Comparison of ENCODE assay signal across 8 cellular contexts in genomic region chr10:120423350-120424197, GRCh38. TPM values are rescaled to one million over a fixed set of nuclear protein-coding genes. Genes with fewer than 3 reads are reported as not detected.
DNase-seq lines count a peak whose midpoint lies in the region; ATAC-seq and TF ChIP-seq lines count a peak whose summit lies in the region.

No MANE protein-coding gene starts in this region.

- H3K4me1 ChIP-seq in heart right ventricle: no peaks in the 10 kb centered on the region

- CTCF ChIA-PET in MCF 10A (lab: Yijun Ruan, JAX): interaction anchor here (0.5 to 5.6 kb wide), 57 partner anchors 9 to 491 kb away, joined by 3 to 178 read pairs (median 4); no protein-coding TSS in a partner anchor

- no peak overlapping the region for H3K4me3 Mint-ChIP-seq in MCF 10A (ENCODE audit: unreplicated experiment)

- POLR2A ChIA-PET in MCF 10A (lab: Yijun Ruan, JAX): interaction anchor here (0.6 to 1.4 kb wide), 2 partner anchors 10 to 428 kb away, joined by 3 to 6 read pairs; no protein-coding TSS in a partner anchor

- H3K36me3 Mint-ChIP-seq in MCF 10A (ENCODE audit: insufficient read depth, unreplicated experiment): no peaks in the 10 kb centered on the region

- no peak for ATAC-seq in heart right ventricle
- ATAC-seq in Right ventricle myocardium inferior: no peak
- peak; percentile 14 for ATAC-seq in HG02610 (IDR thresholded peaks at IDR 0.05; ENCODE audit: unreplicated experiment)
- ATAC-seq in left lobe of liver: peak; percentile 93

- peaks cover 5% of the 10 kb centered on the region for H3K27me3 Mint-ChIP-seq in MCF 10A (ENCODE audit: insufficient read depth, unreplicated experiment)

- peak; percentile 26 to 78 (median 68) for TF ChIP-seq CTCF in heart right ventricle (IDR thresholded peaks at IDR 0.05)
- peak; percentile 91 for TF ChIP-seq CTCF in MCF 10A (IDR thresholded peaks at IDR 0.05; ENCODE audit: unreplicated experiment)

- BruUV-seq in MCF 10A (replicated peaks; lab: Mats Ljungman, UMichigan): no TSS peak

- no peak overlapping the region for H3K27ac ChIP-seq in heart right ventricle

- no peaks in the 10 kb centered on the region for H3K36me3 ChIP-seq in heart right ventricle

- 58 to 63% methylated on average over 8 of the region's 8 CpGs for WGBS in heart right ventricle, 2 donors

- peaks cover 0 to 9% (median 0%) of the 10 kb centered on the region in 11 donors for H3K9me3 ChIP-seq in heart right ventricle

- DNase-seq in heart right ventricle: peak; percentile 6 to 12
- DNase-seq in Right ventricle myocardium inferior (ENCODE audit: missing footprints): no peak
- peak; percentile 23 to 36 for DNase-seq in NOMO-1 (lab: John Stamatoyannopoulos, UW; ENCODE audit: unreplicated experiment in 2 of 2)
- peak; percentile 70 for DNase-seq in MCF 10A (ENCODE audit: unreplicated experiment)
- no peak for DNase-seq in left lobe of liver (ENCODE audit: low spot score)
- DNase-seq in superior temporal gyrus (ENCODE audit: extremely low spot score): peak; percentile 80
- DNase-seq in ureter (ENCODE audit: low spot score): no peak

- H3K27me3 ChIP-seq in heart right ventricle: peaks cover 0 to 9% (median 0%) of the 10 kb centered on the region in 7 donors

- intact Hi-C loops in heart right ventricle (cut with DNase I) (loop anchor here in 2 of 10 donors (5.0 kb wide), 1 partner anchor 314 kb away; no protein-coding TSS in a partner anchor), Right ventricle myocardium inferior (cut with DNase I) (no loop called here), MCF 10A (cut with micrococcal nuclease) (loop anchor here (1.0 to 10.0 kb wide), 5 partner anchors 84 to 428 kb away; partner anchors contain the start of gene WDR11)

- H3K4me1 Mint-ChIP-seq in MCF 10A (ENCODE audit: insufficient read depth, unreplicated experiment): peaks cover 26% of the 10 kb centered on the region

- H3K9me3 Mint-ChIP-seq in MCF 10A (ENCODE audit: unreplicated experiment): no peaks in the 10 kb centered on the region

- no peak overlapping the region for H3K27ac Mint-ChIP-seq in MCF 10A (ENCODE audit: low read depth, unreplicated experiment)

- H3K4me3 ChIP-seq in heart right ventricle: no peak overlapping the region

RNA-seq across cellular contexts. Expression of gene PLPP4, which starts 33.5 kb away (rescaled TPM):
- total RNA-seq in heart right ventricle (not detected), Right ventricle myocardium inferior (not detected), MCF 10A (2022) (0.86 and 1.3 TPM in 2 replicates), left lobe of liver (0.48 TPM), ureter (not detected)
- polyA plus RNA-seq in heart right ventricle: not detected

Comparison
In these comparisons a context has a peak if more than half of its experiments do, and no peak if none do; other contexts are left out.
1. DNase-seq: peak in heart right ventricle (2 of 2), NOMO-1 (2 of 2), MCF 10A (single experiment) and superior temporal gyrus (single experiment); none in Right ventricle myocardium inferior (single experiment), left lobe of liver (single experiment) and ureter (single experiment).
2. ATAC-seq: peak in HG02610 (single experiment) and left lobe of liver (single experiment); none in heart right ventricle (0 of 8) and Right ventricle myocardium inferior (single experiment).